9 cellular contexts compared by ENCODE assay signal in genomic region chr17:82603981-82604448, GRCh38.
DNase-seq lines count a peak whose midpoint lies in the region; ATAC-seq and TF ChIP-seq lines count a peak whose summit lies in the region.
"Had no signal": no experiment of that assay in that cellular context is flagged by ENCODE, and none has a peak within 500 bp of the region (broad histone marks: within the 10 kb centered on the region; RNA-seq: fewer than 3 reads in every experiment).

No MANE protein-coding gene starts in this region.

- ATAC-seq in GM18511 (IDR thresholded peaks at IDR 0.05; ENCODE audit: unreplicated experiment) (no peak), HG03354 (IDR thresholded peaks at IDR 0.05; ENCODE audit: poor library complexity, severe bottlenecking, unreplicated experiment) (no peak), GM21576 (IDR thresholded peaks at IDR 0.05; ENCODE audit: unreplicated experiment) (no peak)

- TF ChIP-seq CTCF in coronary artery (IDR thresholded peaks at IDR 0.05): no peak

- no peak overlapping the region for H3K4me3 ChIP-seq in coronary artery

- H3K27ac ChIP-seq in coronary artery: peak overlapping the region; percentile 12 to 57

- DNase-seq in stimulated activated naive CD4-positive, alpha-beta T cell (lab: John Stamatoyannopoulos, UW): peak in 4 of 6 experiments; percentile 9 to 49 (median 39)
- no peak for DNase-seq in stimulated activated naive CD4-positive, alpha-beta T cell treated with Interleukin-2 at 50 U/mL for 16 hours (lab: John Stamatoyannopoulos, UW)
- DNase-seq in coronary artery (ENCODE audit: low spot score) (no peak), medulla oblongata (ENCODE audit: extremely low spot score) (peak; percentile 87)
- no peak for DNase-seq in stimulated activated CD8-positive, alpha-beta memory T cell treated with anti-CD3 and anti-CD28 coated beads, Interleukin-4, amount 100 ng/mL, for 48 hours
- DNase-seq: DMS153 had no signal

Comparison
In these comparisons a context has a peak if more than half of its experiments do, and no peak if none do; other contexts are left out.
1. DNase-seq: peak in stimulated activated naive CD4-positive, alpha-beta T cell (4 of 6) and medulla oblongata (single experiment); none in stimulated activated naive CD4-positive, alpha-beta T cell treated with Interleukin-2 at 50 U/mL for 16 hours (single experiment), coronary artery (single experiment) and stimulated activated CD8-positive, alpha-beta memory T cell treated with anti-CD3 and anti-CD28 coated beads, Interleukin-4, amount 100 ng/mL, for 48 hours (single experiment).